33 cellular contexts compared by ENCODE assay signal in the genomic region with DNA sequence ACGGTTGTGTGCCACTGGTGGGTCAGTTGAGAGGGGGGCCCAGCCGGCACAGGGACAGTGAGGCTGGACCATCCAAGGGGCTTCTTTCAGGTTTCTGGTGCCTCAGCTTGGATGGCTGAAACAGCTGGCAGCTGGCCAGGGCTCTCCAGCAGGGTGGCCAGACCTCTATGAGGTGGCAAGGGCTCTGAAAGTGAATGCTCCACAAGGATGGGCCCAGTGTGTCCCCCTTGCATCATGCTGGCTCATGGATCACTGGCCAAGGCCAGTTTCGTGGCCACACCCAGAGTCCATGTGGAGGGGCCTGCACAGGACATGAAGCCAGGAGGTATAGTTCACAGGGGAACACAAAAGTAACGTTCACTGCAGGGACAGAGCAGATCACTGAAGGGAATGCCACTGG.
"Had no signal": no experiment of that assay in that cellular context is flagged by ENCODE, and none has a peak within 500 bp of the region (broad histone marks: within the 10 kb centered on the region; RNA-seq: fewer than 3 reads in every experiment).

No MANE protein-coding gene starts in this region.

- H3K27me3 Mint-ChIP-seq: activated CD4-positive, alpha-beta T cell treated with anti-CD3 and anti-CD28 coated beads, Interleukin-2, amount 10 ng/mL, durations not matched to agents 24 days and 14 days; activated naive CD4-positive, alpha-beta T cell treated with anti-CD3 and anti-CD28 coated beads, Interleukin-2, amount 50 U/mL, for 24 hours; activated naive CD8-positive, alpha-beta T cell treated with anti-CD3 and anti-CD28 coated beads, Interleukin-2, amount 10 ng/mL, durations not matched to agents 7 days and 5 days; activated T-cell treated with anti-CD3 and anti-CD28 coated beads, Interleukin-2, amount 50 U/mL, for 24 hours had no signal

- ATAC-seq: activated CD8-positive, alpha-beta T cell treated with anti-CD3 and anti-CD28 coated beads, Interleukin-2, amount 10 ng/mL, durations not matched to agents 7 days and 5 days; Right ventricle myocardium inferior had no signal

- H3K9me3 ChIP-seq: ascending aorta, Peyer's patch had no signal

- H3K27me3 ChIP-seq: ascending aorta, Peyer's patch had no signal

- H3K36me3 ChIP-seq: ascending aorta, Peyer's patch had no signal

- H3K4me3 Mint-ChIP-seq: activated CD4-positive, alpha-beta T cell treated with anti-CD3 and anti-CD28 coated beads, Interleukin-2, amount 10 ng/mL, durations not matched to agents 24 days and 14 days; activated CD8-positive, alpha-beta T cell treated with anti-CD3 and anti-CD28 coated beads, Interleukin-2, amount 10 ng/mL, durations not matched to agents 7 days and 5 days; activated naive CD4-positive, alpha-beta T cell treated with anti-CD3 and anti-CD28 coated beads, Interleukin-2, amount 50 U/mL, for 24 hours; activated naive CD8-positive, alpha-beta T cell treated with anti-CD3 and anti-CD28 coated beads, Interleukin-2, amount 10 ng/mL, durations not matched to agents 7 days and 5 days; activated T-cell treated with anti-CD3 and anti-CD28 coated beads, Interleukin-2, amount 50 U/mL, for 24 hours had no signal

- DNase-seq: activated CD4-positive, alpha-beta T cell treated with anti-CD3 and anti-CD28 coated beads for 1 hour; activated CD4-positive, alpha-beta T cell treated with anti-CD3 and anti-CD28 coated beads, Interleukin-2, amount 50 U/mL, for 48 hours; activated CD4-positive, CD25-positive, alpha-beta regulatory T cell; activated CD8-positive, alpha-beta T cell treated with anti-CD3 and anti-CD28 coated beads, Interleukin-2, amount 10 ng/mL, durations not matched to agents 7 days and 5 days; activated gamma-delta T cell; activated naive CD4-positive, alpha-beta T cell treated with Interleukin-2 at 50 U/mL for 16 hours; activated naive CD8-positive, alpha-beta T cell treated with anti-CD3 and anti-CD28 coated beads, Interleukin-2, amount 10 ng/mL, durations not matched to agents 7 days and 5 days; activated T-cell treated with anti-CD3 and anti-CD28 coated beads, Interleukin-2, amount 50 U/mL, for 24 hours; caudate nucleus; cerebellar nuclear complex; NCI-H1092 treated with DMSO at 0.1 percent for 48 hours; NCI-H1417; NCI-H146; NCI-H187 treated with DMSO at 0.1 percent for 48 hours; NCI-H2081; NCI-H2171 treated with DMSO at 0.1 percent for 48 hours; NCI-H2227 treated with DMSO at 0.1 percent for 48 hours; NCI-H446; NCI-H510A treated with DMSO at 0.1 percent for 48 hours; NCI-H526 treated with DMSO at 0.1 percent for 48 hours; NCI-H774; Peyer's patch; SW 1271; T-helper 1 cell; T-helper 2 cell; T-helper 9 cell had no signal

- H3K27ac Mint-ChIP-seq: activated CD4-positive, alpha-beta T cell treated with anti-CD3 and anti-CD28 coated beads, Interleukin-2, amount 10 ng/mL, durations not matched to agents 24 days and 14 days; activated CD8-positive, alpha-beta T cell treated with anti-CD3 and anti-CD28 coated beads, Interleukin-2, amount 10 ng/mL, durations not matched to agents 7 days and 5 days; activated naive CD4-positive, alpha-beta T cell treated with anti-CD3 and anti-CD28 coated beads, Interleukin-2, amount 50 U/mL, for 24 hours; activated naive CD8-positive, alpha-beta T cell treated with anti-CD3 and anti-CD28 coated beads, Interleukin-2, amount 10 ng/mL, durations not matched to agents 7 days and 5 days; activated T-cell treated with anti-CD3 and anti-CD28 coated beads, Interleukin-2, amount 50 U/mL, for 24 hours; activated T-helper 2 cell treated with anti-CD3 and anti-CD28 coated beads, Interferon-gamma antibody, Interleukin-2, Interleukin-4, amounts not matched to agents 10 μg/mL and 5 μg/mL and 100 μg/mL, durations not matched to agents 14 hours and 24 hours and 36 hours had no signal

- H3K9me3 Mint-ChIP-seq: activated CD4-positive, alpha-beta T cell treated with anti-CD3 and anti-CD28 coated beads, Interleukin-2, amount 10 ng/mL, durations not matched to agents 24 days and 14 days; activated naive CD4-positive, alpha-beta T cell treated with anti-CD3 and anti-CD28 coated beads, Interleukin-2, amount 50 U/mL, for 24 hours; activated naive CD8-positive, alpha-beta T cell treated with anti-CD3 and anti-CD28 coated beads, Interleukin-2, amount 10 ng/mL, durations not matched to agents 7 days and 5 days; activated T-cell treated with anti-CD3 and anti-CD28 coated beads, Interleukin-2, amount 50 U/mL, for 24 hours; activated T-helper 2 cell treated with anti-CD3 and anti-CD28 coated beads, Interferon-gamma antibody, Interleukin-2, Interleukin-4, amounts not matched to agents 10 μg/mL and 5 μg/mL and 100 μg/mL, durations not matched to agents 14 hours and 24 hours and 36 hours had no signal

- H3K27ac ChIP-seq: ascending aorta, Peyer's patch, RWPE1, VCaP had no signal

- H3K4me3 ChIP-seq: ascending aorta, Peyer's patch had no signal
